ENCODE assay signal across 26 cellular contexts in the genomic region with DNA sequence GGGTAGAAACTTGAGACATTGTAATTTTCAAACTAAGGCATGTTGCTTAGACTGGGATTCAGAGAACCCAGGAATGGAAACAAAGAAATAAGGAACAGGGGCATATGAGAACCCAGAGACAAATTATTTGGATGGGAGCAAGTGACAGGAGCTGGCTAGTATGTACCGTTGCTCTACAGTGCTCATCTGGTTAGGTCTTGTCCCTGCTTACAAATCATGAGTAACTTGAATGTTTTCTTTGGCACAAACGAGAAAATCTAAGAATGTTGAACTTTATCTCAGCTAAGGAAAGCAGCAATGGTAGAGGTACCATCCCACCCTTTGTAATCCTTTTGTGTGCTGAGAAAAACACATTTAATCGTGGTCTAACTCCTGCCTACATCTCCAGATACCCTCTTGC.
DNase-seq lines count a peak whose midpoint lies in the region; ATAC-seq, FAIRE-seq and TF ChIP-seq lines count a peak whose summit lies in the region.
"Had no signal": no experiment of that assay in that cellular context is flagged by ENCODE, and none has a peak within 500 bp of the region (broad histone marks: within the 10 kb centered on the region; RNA-seq: fewer than 3 reads in every experiment).

No MANE protein-coding gene starts in this region.

- no peaks in the 10 kb centered on the region for H3K36me3 ChIP-seq in bronchial epithelial cell (ENCODE audit: control insufficient read depth, insufficient read depth, low read length)
- no peaks in the 10 kb centered on the region for H3K36me3 ChIP-seq in ascending aorta
- no peaks in the 10 kb centered on the region for H3K36me3 ChIP-seq in effector memory CD4-positive, alpha-beta T cell (ENCODE audit: control insufficient read depth, insufficient read depth, low read length)
- H3K36me3 ChIP-seq: MG63, neutrophil, tibial artery had no signal

- intact Hi-C loops in ascending aorta (cut with DNase I), result no loop called here

- no peak for FAIRE-seq in bronchial epithelial cell (lab: Jason Lieb, UNC)
- FAIRE-seq: A204.1, D721Med, endothelial cell of umbilical vein, frontal cortex, H1, TTC549 had no signal

- peak; percentile 24 for ATAC-seq in foreskin keratinocyte
- ATAC-seq: activated CD8-positive, alpha-beta T cell treated with anti-CD3 and anti-CD28 coated beads, Interleukin-2, amount 10 ng/mL, durations not matched to agents 7 days and 5 days had no signal

- H3K27me3 ChIP-seq in bronchial epithelial cell (ENCODE audit: control insufficient read depth, insufficient read depth, low read length) (no peaks in the 10 kb centered on the region), foreskin keratinocyte (peaks cover 37% of the 10 kb centered on the region), ascending aorta (no peaks in the 10 kb centered on the region)
- no peaks in the 10 kb centered on the region for H3K27me3 ChIP-seq in effector memory CD4-positive, alpha-beta T cell (replicated peaks; ENCODE audit: control insufficient read depth, insufficient read depth, low read length, poor library complexity, severe bottlenecking)
- H3K27me3 ChIP-seq: MG63, neutrophil, tibial artery had no signal

- H3K4me3 ChIP-seq in bronchial epithelial cell (ENCODE audit: low read depth, low read length) (no peak overlapping the region), ascending aorta (no peak overlapping the region)
- no peak overlapping the region for H3K4me3 ChIP-seq in effector memory CD4-positive, alpha-beta T cell (ENCODE audit: insufficient read depth, low read depth, low read length, poor library complexity, severe bottlenecking)
- H3K4me3 ChIP-seq: dorsolateral prefrontal cortex, MG63, tibial artery had no signal

- H3K27ac ChIP-seq in foreskin keratinocyte (no peak overlapping the region), substantia nigra (ENCODE audit: low read depth, low read length, poor library complexity, severe bottlenecking) (no peak overlapping the region), ascending aorta (no peak overlapping the region)
- H3K27ac ChIP-seq in effector memory CD4-positive, alpha-beta T cell (ENCODE audit: insufficient read depth, low read length, poor library complexity, severe bottlenecking), result no peak overlapping the region
- H3K27ac ChIP-seq: dorsolateral prefrontal cortex, neutrophil, tibial artery had no signal

- no peaks in the 10 kb centered on the region for H3K9me3 ChIP-seq in ascending aorta
- H3K9me3 ChIP-seq in effector memory CD4-positive, alpha-beta T cell (ENCODE audit: control insufficient read depth, low read length), result no peaks in the 10 kb centered on the region
- H3K9me3 ChIP-seq: MG63, neutrophil, tibial artery had no signal

- TF ChIP-seq CTCF in bronchial epithelial cell (IDR thresholded peaks at IDR 0.05; ENCODE audit: insufficient read depth, low read length, severe bottlenecking), result no peak
- no peak for TF ChIP-seq CTCF in foreskin keratinocyte (conservative IDR thresholded peaks at IDR 0.05)
- no peak for TF ChIP-seq CTCF in ascending aorta (IDR thresholded peaks at IDR 0.05)

- DNase-seq in EH (ENCODE audit: low read depth) (peak; percentile 28), M059J (ENCODE audit: low read depth) (peak; percentile 40), bronchial epithelial cell (ENCODE audit: low read depth) (peak; percentile 54), foreskin keratinocyte (peak in 1 of 2 donors; percentile 22), OCI-M2 (lab: John Stamatoyannopoulos, UW; ENCODE audit: unreplicated experiment) (no peak), substantia nigra (lab: John Stamatoyannopoulos, UW) (no peak), ascending aorta (ENCODE audit: low spot score in 2 of 2) (no peak)
- DNase-seq in effector memory CD4-positive, alpha-beta T cell, result no peak
- DNase-seq: activated CD4-positive, CD25-positive, alpha-beta regulatory T cell treated with anti-CD3 and anti-CD28 coated beads, Interleukin-2, amount 50 U/mL, for 72 hours; activated CD8-positive, alpha-beta T cell treated with anti-CD3 and anti-CD28 coated beads, Interleukin-2, amount 10 ng/mL, durations not matched to agents 7 days and 5 days; anterior cingulate cortex; CD4-positive, alpha-beta T cell; cerebellar nuclear complex; dorsolateral prefrontal cortex; left cardiac atrium; MG63; NCI-H2029; NCI-H2227 treated with DMSO at 0.1 percent for 48 hours; tibial artery had no signal

- H3K4me1 ChIP-seq in foreskin keratinocyte (no peaks in the 10 kb centered on the region), ascending aorta (no peaks in the 10 kb centered on the region)
- H3K4me1 ChIP-seq in effector memory CD4-positive, alpha-beta T cell (ENCODE audit: control insufficient read depth, insufficient read depth, low read length, poor library complexity, severe bottlenecking), result no peaks in the 10 kb centered on the region
- H3K4me1 ChIP-seq: tibial artery had no signal

Comparison
In these comparisons a context has a peak if more than half of its experiments do, and no peak if none do; other contexts are left out.
1. DNase-seq: peak in EH (single experiment), M059J (single experiment) and bronchial epithelial cell (single experiment); none in OCI-M2 (single experiment), substantia nigra (0 of 49), ascending aorta (0 of 2) and effector memory CD4-positive, alpha-beta T cell (0 of 3).